In the genomic region with DNA sequence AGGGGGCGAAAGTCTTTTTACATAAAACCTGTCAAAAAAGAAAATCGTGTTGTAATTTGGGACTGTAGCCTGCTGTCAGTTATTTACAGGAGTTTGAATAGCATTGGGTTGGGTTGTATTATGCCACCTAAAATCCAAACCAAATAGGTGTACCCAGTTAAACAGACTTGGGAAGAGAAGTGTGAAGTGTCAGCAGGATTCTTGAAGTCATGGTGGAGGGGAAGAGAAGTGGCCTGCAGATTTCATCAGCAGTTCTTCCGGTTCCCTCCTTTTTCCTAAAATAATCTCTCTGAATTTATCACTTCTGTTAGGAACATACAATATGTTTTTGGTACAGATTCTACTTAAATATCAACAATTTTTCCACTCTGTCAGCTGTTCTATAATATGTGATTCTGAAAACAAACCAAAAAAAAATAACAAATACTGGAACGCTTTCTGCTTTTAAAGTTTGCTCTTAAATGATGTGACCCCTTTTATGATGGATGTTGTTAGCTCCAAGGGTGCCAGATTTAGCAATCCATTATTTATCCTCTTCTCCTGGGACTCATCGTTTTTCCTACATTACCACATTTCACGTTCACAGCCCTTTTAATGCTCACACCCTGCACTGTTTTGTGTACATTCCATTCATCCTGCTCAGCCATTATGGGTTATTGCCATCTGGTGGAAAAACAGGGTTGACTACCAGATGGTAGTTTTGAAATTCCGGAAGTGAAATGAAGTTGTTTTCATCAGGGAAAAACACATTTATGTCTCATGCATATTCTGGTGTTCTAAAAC, we compare ENCODE assay signal across 9 cellular contexts. TPM values are rescaled to one million over a fixed set of nuclear protein-coding genes. Genes with fewer than 3 reads are reported as not detected.
DNase-seq lines count a peak whose midpoint lies in the region; ATAC-seq lines count a peak whose summit lies in the region.
"Had no signal": no experiment of that assay in that cellular context is flagged by ENCODE, and none has a peak within 500 bp of the region (broad histone marks: within the 10 kb centered on the region; RNA-seq: fewer than 3 reads in every experiment).

No MANE protein-coding gene starts in this region.

- no peaks in the 10 kb centered on the region for H3K36me3 Mint-ChIP-seq in activated CD4-positive, alpha-beta memory T cell treated with anti-CD3 and anti-CD28 coated beads for 36 hours

- DNase-seq in DMS53 treated with DMSO at 0.1 percent for 48 hours (lab: John Stamatoyannopoulos, UW; ENCODE audit: unreplicated experiment) (peak; percentile 71), NCI-H460 (ENCODE audit: extremely low read depth, low read depth) (peak; percentile 79), cerebellum (ENCODE audit: low spot score) (peak; percentile 10), medulla oblongata (ENCODE audit: extremely low spot score) (peak; percentile 65)
- no peak for DNase-seq in activated effector memory CD4-positive, alpha-beta T cell treated with Interleukin-2 at 50 U/mL for 16 hours
- DNase-seq in stimulated activated naive CD8-positive, alpha-beta T cell treated with anti-CD3 and anti-CD28 coated beads, Interleukin-15, amount 100 ng/mL, for 72 hours = no peak
- no peak for DNase-seq in activated CD4-positive, alpha-beta memory T cell treated with anti-CD3 and anti-CD28 coated beads for 36 hours

- ATAC-seq in GM21528 (IDR thresholded peaks at IDR 0.05; ENCODE audit: low FRiP score, unreplicated experiment) = no peak
- ATAC-seq in stimulated activated naive CD8-positive, alpha-beta T cell treated with anti-CD3 and anti-CD28 coated beads, Interleukin-15, amount 100 ng/mL, for 72 hours = no peak

- POLR2A ChIA-PET in activated CD4-positive, alpha-beta memory T cell treated with anti-CD3 and anti-CD28 coated beads for 36 hours (lab: Charles Lee) = no interaction called here

- intact Hi-C loops in activated CD4-positive, alpha-beta memory T cell treated with anti-CD3 and anti-CD28 coated beads for 36 hours (cut with micrococcal nuclease) = no loop called here

- H3K9me3 Mint-ChIP-seq in stimulated activated naive CD8-positive, alpha-beta T cell treated with anti-CD3 and anti-CD28 coated beads, Interleukin-15, amount 100 ng/mL, for 72 hours = peaks cover 0 to 5% of the 10 kb centered on the region in 2 donors
- no peaks in the 10 kb centered on the region for H3K9me3 Mint-ChIP-seq in activated CD4-positive, alpha-beta memory T cell treated with anti-CD3 and anti-CD28 coated beads for 36 hours

- H3K4me3 Mint-ChIP-seq in stimulated activated naive CD8-positive, alpha-beta T cell treated with anti-CD3 and anti-CD28 coated beads, Interleukin-15, amount 100 ng/mL, for 72 hours = no peak overlapping the region
- no peak overlapping the region for H3K4me3 Mint-ChIP-seq in activated CD4-positive, alpha-beta memory T cell treated with anti-CD3 and anti-CD28 coated beads for 36 hours
- H3K4me3 Mint-ChIP-seq: memory B cell had no signal

- no peaks in the 10 kb centered on the region for H3K27me3 Mint-ChIP-seq in stimulated activated naive CD8-positive, alpha-beta T cell treated with anti-CD3 and anti-CD28 coated beads, Interleukin-15, amount 100 ng/mL, for 72 hours
- no peaks in the 10 kb centered on the region for H3K27me3 Mint-ChIP-seq in activated CD4-positive, alpha-beta memory T cell treated with anti-CD3 and anti-CD28 coated beads for 36 hours
- H3K27me3 Mint-ChIP-seq: memory B cell had no signal

- no peak overlapping the region for H3K27ac Mint-ChIP-seq in stimulated activated naive CD8-positive, alpha-beta T cell treated with anti-CD3 and anti-CD28 coated beads, Interleukin-15, amount 100 ng/mL, for 72 hours
- no peak overlapping the region for H3K27ac Mint-ChIP-seq in activated CD4-positive, alpha-beta memory T cell treated with anti-CD3 and anti-CD28 coated beads for 36 hours
- H3K27ac Mint-ChIP-seq: memory B cell had no signal

- CTCF ChIA-PET in activated CD4-positive, alpha-beta memory T cell treated with anti-CD3 and anti-CD28 coated beads for 36 hours (lab: Charles Lee) = interaction anchor here (0.6 kb wide), 1 partner anchor 85 kb away, joined by 3 read pairs; no protein-coding TSS in a partner anchor

- peaks cover 7% of the 10 kb centered on the region for H3K4me1 Mint-ChIP-seq in stimulated activated naive CD8-positive, alpha-beta T cell treated with anti-CD3 and anti-CD28 coated beads, Interleukin-15, amount 100 ng/mL, for 72 hours
- peaks cover 3% of the 10 kb centered on the region for H3K4me1 Mint-ChIP-seq in activated CD4-positive, alpha-beta memory T cell treated with anti-CD3 and anti-CD28 coated beads for 36 hours (ENCODE audit: low read depth)

RNA-seq across cellular contexts. Expression of gene ARHGAP12, which starts 18.7 kb away (rescaled TPM):
- 31.5 and 35.9 TPM in 2 replicates for total RNA-seq in NCI-H460 (2014; rRNA removed; shearing (Covaris generic))
- 21.1 and 34.0 TPM in 2 replicates for polyA plus RNA-seq in NCI-H460 (2014; cell fraction: nucleus; rRNA removed)
- total RNA-seq in cerebellum = 78.3 TPM
- 1 to 10 TPM; 4.0 to 4.5 TPM for total RNA-seq in activated CD4-positive, alpha-beta memory T cell treated with anti-CD3 and anti-CD28 coated beads for 36 hours

Comparison
In these comparisons a context has a peak if more than half of its experiments do, and no peak if none do; other contexts are left out.
1. DNase-seq: peak in DMS53 treated with DMSO at 0.1 percent for 48 hours (single experiment), NCI-H460 (single experiment), cerebellum (single experiment) and medulla oblongata (single experiment); none in activated effector memory CD4-positive, alpha-beta T cell treated with Interleukin-2 at 50 U/mL for 16 hours (single experiment), stimulated activated naive CD8-positive, alpha-beta T cell treated with anti-CD3 and anti-CD28 coated beads, Interleukin-15, amount 100 ng/mL, for 72 hours (0 of 2) and activated CD4-positive, alpha-beta memory T cell treated with anti-CD3 and anti-CD28 coated beads for 36 hours (single experiment).